ENCODE assay signal across 14 cellular contexts in the genomic region with DNA sequence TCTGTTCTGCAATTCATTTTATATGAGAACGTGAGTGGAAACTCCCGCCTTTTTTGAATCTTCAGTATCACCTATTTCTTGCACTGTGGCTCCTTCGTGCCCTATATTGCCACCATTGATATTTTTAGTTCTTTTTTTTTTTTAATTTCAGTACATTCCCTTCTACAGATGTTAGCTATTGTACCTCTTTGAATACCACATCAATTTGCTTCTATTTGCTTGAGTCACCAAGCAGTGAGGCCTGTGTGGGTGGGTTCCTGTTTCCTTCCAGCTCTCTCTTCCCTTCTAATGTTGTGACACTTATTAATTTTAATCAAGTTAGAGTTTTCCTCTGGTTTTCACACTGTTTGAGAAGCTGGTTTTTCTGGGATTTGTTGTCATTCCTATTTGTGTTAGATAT. TPM values are rescaled to one million over a fixed set of nuclear protein-coding genes. Genes with fewer than 3 reads are reported as not detected.
A peak's percentile ranks its signal among the peaks of the same experiment; 100 is the strongest.
DNase-seq lines count a peak whose midpoint lies in the region; ATAC-seq and TF ChIP-seq lines count a peak whose summit lies in the region.
"Had no signal": no experiment of that assay in that cellular context is flagged by ENCODE, and none has a peak within 500 bp of the region (broad histone marks: within the 10 kb centered on the region; RNA-seq: fewer than 3 reads in every experiment).

No MANE protein-coding gene starts in this region.

- no peak for TF ChIP-seq POLR2A in ovary (IDR thresholded peaks at IDR 0.05)

- H2BK12ac ChIP-seq in neuronal stem cell (ENCODE audit: low read length), result no peak overlapping the region

- no peak overlapping the region for H3K14ac ChIP-seq in neuronal stem cell (ENCODE audit: low read length)

- no peaks in the 10 kb centered on the region for H3K27me3 Mint-ChIP-seq in MCF 10A (ENCODE audit: insufficient read depth, unreplicated experiment)
- H3K27me3 Mint-ChIP-seq in stimulated activated naive CD8-positive, alpha-beta T cell treated with anti-CD3 and anti-CD28 coated beads, Interleukin-15, Interleukin-2, amounts not matched to agents 100 ng/mL and 50 ng/mL, for 24 hours, result no peaks in the 10 kb centered on the region
- H3K27me3 Mint-ChIP-seq: CD4-positive, alpha-beta T cell had no signal

- CTCF ChIA-PET in mammary epithelial cell (lab: Charles Lee; ENCODE audit: low non-redundant PET), result no interaction called here
- CTCF ChIA-PET in MCF 10A (lab: Yijun Ruan, JAX), result interaction anchor here (1.0 to 7.1 kb wide), 3 partner anchors 17 to 126 kb away, joined by 3 to 62 read pairs (median 4); no protein-coding TSS in a partner anchor

- in situ Hi-C loops in mammary epithelial cell (cut with MboI; ENCODE audit: low sequenced_read_pairs in 2 of 2) (no loop called here), astrocyte of the spinal cord (cut with HindIII; ENCODE audit: low sequenced_read_pairs) (no loop called here)

- H2BK5ac ChIP-seq in neuronal stem cell (ENCODE audit: low read length), result no peak overlapping the region

- peaks cover 32% of the 10 kb centered on the region for H3K36me3 ChIP-seq in mammary epithelial cell (ENCODE audit: insufficient read depth, low read length)
- H3K36me3 ChIP-seq in ovary, result no peaks in the 10 kb centered on the region
- peaks cover 3 to 87% of the 10 kb centered on the region in 2 donors for H3K36me3 ChIP-seq in neuronal stem cell (replicated peaks in 1 of 2; ENCODE audit: control insufficient read depth in 2 of 2, insufficient read depth in 2 of 2, low read length in 2 of 2)

- peaks cover 83% of the 10 kb centered on the region for H3K79me2 ChIP-seq in mammary epithelial cell (ENCODE audit: insufficient read depth, low read length)

- BruUV-seq in mammary epithelial cell (replicated peaks; lab: Mats Ljungman, UMichigan) (no TSS peak), MCF 10A (replicated peaks; lab: Mats Ljungman, UMichigan) (no TSS peak)

- DNase-seq in mammary epithelial cell (peak; percentile 12), MCF 10A (ENCODE audit: unreplicated experiment) (no peak), astrocyte of the spinal cord (ENCODE audit: low read depth, low spot score) (peak; percentile 10), cerebellum (ENCODE audit: low spot score) (no peak), ovary (no peak), neuronal stem cell (ENCODE audit: low spot score) (no peak)
- DNase-seq: CD4-positive, alpha-beta T cell; NCI-H2081 treated with DMSO at 0.1 percent for 48 hours; occipital lobe; T-helper 2 cell; testis had no signal

- peaks cover 97% of the 10 kb centered on the region for H3K36me3 Mint-ChIP-seq in MCF 10A (ENCODE audit: insufficient read depth, unreplicated experiment)
- H3K36me3 Mint-ChIP-seq in stimulated activated naive CD8-positive, alpha-beta T cell treated with anti-CD3 and anti-CD28 coated beads, Interleukin-15, Interleukin-2, amounts not matched to agents 100 ng/mL and 50 ng/mL, for 24 hours (ENCODE audit: low read depth), result peaks cover 63% of the 10 kb centered on the region

- ATAC-seq in HG02610 (IDR thresholded peaks at IDR 0.05; ENCODE audit: unreplicated experiment), result peak; percentile 69
- ATAC-seq: HepG2 had no signal

- H3K4me3 ChIP-seq in mammary epithelial cell (replicated peaks in 1 of 3; ENCODE audit: insufficient read depth in 1 of 3, low read depth in 2 of 3, low read length in 3 of 3) (no peak overlapping the region), astrocyte of the spinal cord (ENCODE audit: low read depth, low read length) (no peak overlapping the region), ovary (no peak overlapping the region), neuronal stem cell (ENCODE audit: low read length in 2 of 2) (no peak overlapping the region)
- H3K4me3 ChIP-seq: testis had no signal

- H3K27ac ChIP-seq in mammary epithelial cell (ENCODE audit: insufficient read depth, low read depth, low read length) (no peak overlapping the region), ovary (no peak overlapping the region), neuronal stem cell (replicated peaks; ENCODE audit: low read length) (no peak overlapping the region)
- H3K27ac ChIP-seq: testis had no signal

- 94% methylated on average over 3 of the region's 3 CpGs for WGBS in mammary epithelial cell (ENCODE audit: low coverage, missing lambda C conversion rate)
- WGBS in ovary, 3 donors, result 86 to 92% (median 87%) methylated on average over 3 of the region's 3 CpGs
- no CpG with 5 or more reads among the region's 3 CpGs for WGBS in neuronal stem cell (ENCODE audit: extremely low coverage in 2 of 2, insufficient read length in 2 of 2, insufficient replicate concordance in 1 of 2), 2 donors

- TF ChIP-seq EP300 in ovary (IDR thresholded peaks at IDR 0.05), result no peak

- no peak overlapping the region for H3K23ac ChIP-seq in neuronal stem cell (ENCODE audit: low read depth, low read length, poor library complexity)

- H2BK120ac ChIP-seq in neuronal stem cell (ENCODE audit: low read depth, low read length), result no peak overlapping the region

- no peak for TF ChIP-seq CTCF in mammary epithelial cell (conservative IDR thresholded peaks at IDR 0.05 in 1 of 2, IDR thresholded peaks at IDR 0.05 in 1 of 2; ENCODE audit: extremely low read depth in 1 of 2, insufficient read depth in 1 of 2, low read depth in 1 of 2, low read length in 2 of 2)
- TF ChIP-seq CTCF in MCF 10A (IDR thresholded peaks at IDR 0.05; ENCODE audit: unreplicated experiment), result no peak
- no peak for TF ChIP-seq CTCF in astrocyte of the spinal cord (IDR thresholded peaks at IDR 0.05; ENCODE audit: low read depth, low read length)
- no peak for TF ChIP-seq CTCF in ovary (IDR thresholded peaks at IDR 0.05)

- H2BK15ac ChIP-seq in neuronal stem cell (ENCODE audit: low read length), result no peak overlapping the region

- no peak overlapping the region for H3K27ac Mint-ChIP-seq in MCF 10A (ENCODE audit: low read depth, unreplicated experiment)
- peak overlapping the region; percentile 40 for H3K27ac Mint-ChIP-seq in stimulated activated naive CD8-positive, alpha-beta T cell treated with anti-CD3 and anti-CD28 coated beads, Interleukin-15, Interleukin-2, amounts not matched to agents 100 ng/mL and 50 ng/mL, for 24 hours
- H3K27ac Mint-ChIP-seq: CD4-positive, alpha-beta T cell had no signal

- no peak overlapping the region for H2AK5ac ChIP-seq in neuronal stem cell (ENCODE audit: low read depth, low read length)

- no peak overlapping the region for H3K18ac ChIP-seq in neuronal stem cell (ENCODE audit: low read length)

- no peak overlapping the region for H2AFZ ChIP-seq in mammary epithelial cell (ENCODE audit: low read depth, low read length)
- H2AFZ ChIP-seq in neuronal stem cell (ENCODE audit: low read length), result no peak overlapping the region

- POLR2A ChIA-PET in MCF 10A (lab: Yijun Ruan, JAX), result interaction anchor here (0.7 to 5.8 kb wide), 6 partner anchors 7 to 303 kb away, joined by 3 to 39 read pairs (median 6); no protein-coding TSS in a partner anchor

- no peak overlapping the region for H4K91ac ChIP-seq in neuronal stem cell (ENCODE audit: low read depth, low read length, poor library complexity)

- no peak overlapping the region for H3K4ac ChIP-seq in neuronal stem cell (ENCODE audit: low read length)

- H3K9me3 Mint-ChIP-seq in MCF 10A (ENCODE audit: unreplicated experiment), result no peaks in the 10 kb centered on the region
- H3K9me3 Mint-ChIP-seq in stimulated activated naive CD8-positive, alpha-beta T cell treated with anti-CD3 and anti-CD28 coated beads, Interleukin-15, Interleukin-2, amounts not matched to agents 100 ng/mL and 50 ng/mL, for 24 hours, result no peaks in the 10 kb centered on the region
- H3K9me3 Mint-ChIP-seq: CD4-positive, alpha-beta T cell had no signal

- dilution Hi-C loops in mammary epithelial cell (cut with HindIII; ENCODE audit: low sequenced_read_pairs), result no loop called here

- H3K4me3 Mint-ChIP-seq in MCF 10A (ENCODE audit: unreplicated experiment), result no peak overlapping the region
- H3K4me3 Mint-ChIP-seq in stimulated activated naive CD8-positive, alpha-beta T cell treated with anti-CD3 and anti-CD28 coated beads, Interleukin-15, Interleukin-2, amounts not matched to agents 100 ng/mL and 50 ng/mL, for 24 hours, result no peak overlapping the region
- H3K4me3 Mint-ChIP-seq: CD4-positive, alpha-beta T cell had no signal

- no peaks in the 10 kb centered on the region for H3K79me1 ChIP-seq in neuronal stem cell (ENCODE audit: low read depth, low read length)

- H3K4me1 Mint-ChIP-seq in MCF 10A (ENCODE audit: insufficient read depth, unreplicated experiment), result peaks cover 15% of the 10 kb centered on the region
- peaks cover 43% of the 10 kb centered on the region for H3K4me1 Mint-ChIP-seq in stimulated activated naive CD8-positive, alpha-beta T cell treated with anti-CD3 and anti-CD28 coated beads, Interleukin-15, Interleukin-2, amounts not matched to agents 100 ng/mL and 50 ng/mL, for 24 hours (ENCODE audit: low read depth)

- no peaks in the 10 kb centered on the region for H3K27me3 ChIP-seq in mammary epithelial cell (ENCODE audit: insufficient read depth, low read length)
- no peaks in the 10 kb centered on the region for H3K27me3 ChIP-seq in ovary
- no peaks in the 10 kb centered on the region for H3K27me3 ChIP-seq in neuronal stem cell (ENCODE audit: control insufficient read depth in 3 of 3, insufficient read depth in 3 of 3, low read depth in 1 of 3, low read length in 3 of 3)
- H3K27me3 ChIP-seq: testis had no signal

- intact Hi-C loops in mammary epithelial cell (cut with micrococcal nuclease) (no loop called here), MCF 10A (cut with micrococcal nuclease) (no loop called here), ovary (cut with DNase I) (no loop called here)

- no peak overlapping the region for H3K9ac ChIP-seq in mammary epithelial cell (ENCODE audit: insufficient read depth, low read length)
- no peak overlapping the region for H3K9ac ChIP-seq in neuronal stem cell (ENCODE audit: low read depth, low read length, poor library complexity)

- H3K9me3 ChIP-seq in mammary epithelial cell (replicated peaks; ENCODE audit: insufficient read depth, low read length) (no peaks in the 10 kb centered on the region), ovary (no peaks in the 10 kb centered on the region), neuronal stem cell (replicated peaks in 1 of 2; ENCODE audit: control insufficient read depth in 2 of 2, insufficient read depth in 1 of 2, low read depth in 1 of 2, low read length in 2 of 2) (no peaks in the 10 kb centered on the region)
- H3K9me3 ChIP-seq: testis had no signal

- H3K4me1 ChIP-seq in mammary epithelial cell (ENCODE audit: insufficient read depth, low read length) (peaks cover 6% of the 10 kb centered on the region), ovary (ENCODE audit: insufficient read depth) (no peaks in the 10 kb centered on the region), neuronal stem cell (ENCODE audit: control insufficient read depth in 2 of 2, insufficient read depth in 1 of 2, low read depth in 1 of 2, low read length in 2 of 2) (peaks cover 0 to 2% of the 10 kb centered on the region in 2 donors)
- H3K4me1 ChIP-seq: testis had no signal

- H4K20me1 ChIP-seq in mammary epithelial cell (ENCODE audit: insufficient read depth, low read length), result no peaks in the 10 kb centered on the region

- H3K4me2 ChIP-seq in mammary epithelial cell (ENCODE audit: insufficient read depth, low read depth, low read length) (no peak overlapping the region), neuronal stem cell (ENCODE audit: insufficient read depth, low read length, poor library complexity, severe bottlenecking) (no peak overlapping the region)

- no peak overlapping the region for H4K8ac ChIP-seq in neuronal stem cell (ENCODE audit: low read depth, low read length)

RNA-seq across cellular contexts. Expression of a gene that starts 8.7 kb away (rescaled TPM):
- total RNA-seq in mammary epithelial cell (100 to 1,000 TPM in 1 of 2 donors, 10 to 100 TPM in 1; 98.5 to 199 TPM), MCF 10A (2022) (76.5 and 97.7 TPM in 2 replicates), cerebellum (35.4 TPM), ovary (10 to 100 TPM; 12.6 to 33.2 (median 20.9) TPM)
- polyA plus RNA-seq in mammary epithelial cell (74.9 TPM), ovary (10 to 100 TPM; 13.1 to 22.2 TPM)
- 48.9 TPM for polyA minus RNA-seq in mammary epithelial cell
- 15.9 TPM for polyA plus RNA-seq in neuronal stem cell (2013, experiment 1 of 2)
- 15.7 TPM for polyA plus RNA-seq in neuronal stem cell (2013, experiment 2 of 2)

Comparison
In these comparisons a context has a peak if more than half of its experiments do, and no peak if none do; other contexts are left out.
1. DNase-seq: peak in mammary epithelial cell (single experiment) and astrocyte of the spinal cord (single experiment); none in MCF 10A (single experiment), cerebellum (single experiment), ovary (0 of 5) and neuronal stem cell (single experiment).